ENCODE assay signal across 1 cellular context in the genomic region with DNA sequence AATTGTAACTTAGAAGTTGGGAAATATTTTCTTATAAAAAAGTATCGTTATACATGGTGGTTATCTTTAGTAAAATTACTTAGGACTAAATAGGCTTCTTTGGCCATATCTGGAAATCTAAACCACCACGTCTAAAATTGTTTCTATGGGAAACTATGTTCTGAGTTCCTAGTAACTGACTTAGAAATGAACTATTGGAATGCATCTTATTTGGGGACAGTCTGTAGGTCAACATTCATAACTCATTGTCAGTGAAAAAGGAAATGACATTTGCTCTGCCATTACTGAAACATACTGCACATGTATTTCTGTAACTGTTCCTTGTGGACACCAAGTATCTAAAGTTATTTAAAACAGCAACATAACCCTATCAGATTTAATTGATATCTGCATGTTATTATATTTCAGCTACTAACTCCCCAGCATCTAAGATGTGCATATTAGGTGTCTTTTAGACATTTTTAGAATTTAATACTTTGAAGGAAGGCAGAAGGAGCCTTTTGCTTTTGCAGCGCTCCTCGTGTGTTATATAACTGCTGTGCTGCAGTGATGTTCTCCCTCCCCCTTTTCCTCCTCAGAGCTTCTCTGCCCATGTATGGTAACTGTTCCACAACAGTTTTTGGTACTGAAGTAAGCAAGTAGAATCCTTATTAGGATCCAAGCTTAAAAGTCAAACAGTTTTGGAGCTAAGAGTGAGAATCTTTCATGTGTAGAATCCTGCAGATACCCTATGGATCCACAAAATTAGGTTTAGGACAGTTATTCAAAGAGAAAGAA.
TF ChIP-seq lines count a peak whose summit lies in the region.

No MANE protein-coding gene starts in this region.

TF ChIP-seq in IMR-90, 13 proteins besides CTCF, POLR2A, EP300 and RAD21:
- TF ChIP-seq RCOR1 (IDR thresholded peaks at IDR 0.05; ENCODE audit: insufficient replicate concordance, low read length) = no peak
- no peak for TF ChIP-seq SMC3 (IDR thresholded peaks at IDR 0.05; ENCODE audit: low read depth, low read length)
- TF ChIP-seq MAZ (IDR thresholded peaks at IDR 0.05; ENCODE audit: borderline replicate concordance, low read depth, low read length) = no peak
- TF ChIP-seq MAFK (IDR thresholded peaks at IDR 0.05; ENCODE audit: low read depth, low read length) = no peak
- TF ChIP-seq CEBPB (IDR thresholded peaks at IDR 0.05; ENCODE audit: low read depth, low read length) = no peak
- no peak for TF ChIP-seq MXI1 (IDR thresholded peaks at IDR 0.05; ENCODE audit: borderline replicate concordance, low read depth, low read length)
- no peak for TF ChIP-seq NFE2L2 (IDR thresholded peaks at IDR 0.05; ENCODE audit: low read depth, low read length)
- TF ChIP-seq, protein P1, sequence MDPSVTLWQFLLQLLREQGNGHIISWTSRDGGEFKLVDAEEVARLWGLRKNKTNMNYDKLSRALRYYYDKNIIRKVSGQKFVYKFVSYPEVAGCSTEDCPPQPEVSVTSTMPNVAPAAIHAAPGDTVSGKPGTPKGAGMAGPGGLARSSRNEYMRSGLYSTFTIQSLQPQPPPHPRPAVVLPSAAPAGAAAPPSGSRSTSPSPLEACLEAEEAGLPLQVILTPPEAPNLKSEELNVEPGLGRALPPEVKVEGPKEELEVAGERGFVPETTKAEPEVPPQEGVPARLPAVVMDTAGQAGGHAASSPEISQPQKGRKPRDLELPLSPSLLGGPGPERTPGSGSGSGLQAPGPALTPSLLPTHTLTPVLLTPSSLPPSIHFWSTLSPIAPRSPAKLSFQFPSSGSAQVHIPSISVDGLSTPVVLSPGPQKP (IDR thresholded peaks at IDR 0.05; ENCODE audit: borderline replicate concordance, low read depth, low read length) = no peak
- no peak for TF ChIP-seq RFX5 (IDR thresholded peaks at IDR 0.05; ENCODE audit: low read depth, low read length)
- TF ChIP-seq, protein P2, sequence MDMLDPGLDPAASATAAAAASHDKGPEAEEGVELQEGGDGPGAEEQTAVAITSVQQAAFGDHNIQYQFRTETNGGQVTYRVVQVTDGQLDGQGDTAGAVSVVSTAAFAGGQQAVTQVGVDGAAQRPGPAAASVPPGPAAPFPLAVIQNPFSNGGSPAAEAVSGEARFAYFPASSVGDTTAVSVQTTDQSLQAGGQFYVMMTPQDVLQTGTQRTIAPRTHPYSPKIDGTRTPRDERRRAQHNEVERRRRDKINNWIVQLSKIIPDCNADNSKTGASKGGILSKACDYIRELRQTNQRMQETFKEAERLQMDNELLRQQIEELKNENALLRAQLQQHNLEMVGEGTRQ (IDR thresholded peaks at IDR 0.05; ENCODE audit: low read depth, low read length) = no peak
- TF ChIP-seq BHLHE40 (IDR thresholded peaks at IDR 0.05; ENCODE audit: low read depth, low read length) = no peak
- no peak for TF ChIP-seq CHD1 (IDR thresholded peaks at IDR 0.05; ENCODE audit: low read depth, low read length)
- no peak for TF ChIP-seq FOS (IDR thresholded peaks at IDR 0.05; ENCODE audit: low read depth, low read length)
